Comparison of ENCODE assay signal across 29 cellular contexts in the genomic region with DNA sequence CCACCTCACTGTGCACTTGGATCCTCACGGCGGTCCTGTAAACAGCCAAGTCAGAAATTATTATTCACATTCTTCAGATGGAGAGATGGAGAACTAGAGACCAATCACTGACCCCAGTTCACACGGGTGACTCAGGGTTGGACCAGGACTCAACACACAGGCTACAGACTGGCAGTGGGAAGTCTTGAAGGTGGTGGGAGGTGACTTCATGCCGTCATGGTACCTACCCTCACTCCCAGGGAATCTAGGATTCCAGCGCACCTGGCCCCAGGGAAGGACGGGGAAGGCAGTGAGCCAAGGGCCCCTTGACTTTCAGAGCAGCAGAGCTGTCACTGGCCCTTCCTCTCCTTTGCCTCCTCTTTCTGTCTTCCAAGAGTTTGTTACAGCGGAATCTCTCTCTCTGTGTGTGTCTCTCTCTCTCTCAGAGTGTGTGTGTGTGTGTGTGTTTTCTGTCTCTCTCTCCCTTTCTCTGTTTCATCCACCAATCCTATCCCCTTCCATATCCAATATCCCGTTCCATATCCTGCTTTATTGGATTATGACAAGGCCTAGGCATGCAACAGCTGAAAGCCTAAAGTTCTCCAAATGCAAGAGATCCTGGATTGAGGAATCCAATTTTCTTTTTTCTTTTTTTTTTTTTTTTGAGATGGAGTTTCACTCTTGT. TPM values are rescaled to one million over a fixed set of nuclear protein-coding genes. Genes with fewer than 3 reads are reported as not detected.
DNase-seq lines count a peak whose midpoint lies in the region; ATAC-seq, FAIRE-seq and TF ChIP-seq lines count a peak whose summit lies in the region.
"Had no signal": no experiment of that assay in that cellular context is flagged by ENCODE, and none has a peak within 500 bp of the region (broad histone marks: within the 10 kb centered on the region; RNA-seq: fewer than 3 reads in every experiment).

No MANE protein-coding gene starts in this region.

- no peak for FAIRE-seq in GM12891 (lab: Jason Lieb, UNC)
- FAIRE-seq: GM12878, HTR-8/SVneo had no signal

- TF ChIP-seq POLR2A in GM12891 (IDR thresholded peaks at IDR 0.05; ENCODE audit: low read depth, low read length), result no peak

- WGBS in neuronal stem cell (ENCODE audit: extremely low coverage in 2 of 2, insufficient read length in 2 of 2, insufficient replicate concordance in 1 of 2), 2 donors, result no CpG with 5 or more reads among the region's 8 CpGs

- H2AFZ ChIP-seq in neuronal stem cell (ENCODE audit: low read length) (no peak overlapping the region), MM.1S (ENCODE audit: low read length) (no peak overlapping the region)

- H3K4ac ChIP-seq in neuronal stem cell (ENCODE audit: low read length), result no peak overlapping the region

- H3K23ac ChIP-seq in neuronal stem cell (ENCODE audit: low read depth, low read length, poor library complexity), result no peak overlapping the region

- no peak overlapping the region for H3K14ac ChIP-seq in neuronal stem cell (ENCODE audit: low read length)

- H3K27me3 ChIP-seq in neuronal stem cell (ENCODE audit: control insufficient read depth in 3 of 3, insufficient read depth in 3 of 3, low read depth in 1 of 3, low read length in 3 of 3), result peaks cover 0 to 12% (median 0%) of the 10 kb centered on the region in 3 experiments
- no peaks in the 10 kb centered on the region for H3K27me3 ChIP-seq in MM.1S (replicated peaks; ENCODE audit: insufficient read depth, low read length)
- H3K27me3 ChIP-seq: MG63, Peyer's patch had no signal

- DNase-seq in natural killer cell treated with Interleukin-12 subunit alpha and Interleukin-12 subunit beta and Interleukin-15 and Interleukin-18, amount 100 ng/mL, for 72 hours (ENCODE audit: low spot score), result no peak
- no peak for DNase-seq in natural killer cell
- DNase-seq in chondrocyte (ENCODE audit: low spot score), result peak; percentile 43
- DNase-seq in neuronal stem cell (ENCODE audit: low spot score), result no peak
- no peak for DNase-seq in GM12891 (ENCODE audit: insufficient read length, low spot score)
- no peak for DNase-seq in GM13976 (ENCODE audit: low spot score)
- DNase-seq in MM.1S, result no peak
- DNase-seq: 8988T; COR-L47; DMS 273 treated with DMSO at 0.1 percent for 48 hours; DND-41; GF-D8; H9; Karpas-422; MG63; NCI-H1092 treated with DMSO at 0.1 percent for 48 hours; NCI-H146; NCI-H2029 treated with DMSO at 0.1 percent for 48 hours; NCI-H2171; NCI-H446; NCI-H69; NK-92 treated with Interleukin-12 subunit alpha and Interleukin-12 subunit beta, amount 100 ng/mL, for 24 hours; Peyer's patch had no signal

- H3K9me3 ChIP-seq in neuronal stem cell (replicated peaks in 1 of 2; ENCODE audit: control insufficient read depth in 2 of 2, insufficient read depth in 1 of 2, low read depth in 1 of 2, low read length in 2 of 2) (no peaks in the 10 kb centered on the region), MM.1S (replicated peaks; ENCODE audit: insufficient read depth, low read length) (no peaks in the 10 kb centered on the region)
- H3K9me3 ChIP-seq: MG63, Peyer's patch had no signal

- no peak overlapping the region for H4K91ac ChIP-seq in neuronal stem cell (ENCODE audit: low read depth, low read length, poor library complexity)

- H3K9ac ChIP-seq in neuronal stem cell (ENCODE audit: low read depth, low read length, poor library complexity) (no peak overlapping the region), MM.1S (ENCODE audit: low read length) (no peak overlapping the region)

- H3K4me2 ChIP-seq in neuronal stem cell (ENCODE audit: insufficient read depth, low read length, poor library complexity, severe bottlenecking) (no peak overlapping the region), MM.1S (ENCODE audit: low read depth, low read length) (no peak overlapping the region)

- no peaks in the 10 kb centered on the region for H3K79me1 ChIP-seq in neuronal stem cell (ENCODE audit: low read depth, low read length)

- H3K4me3 ChIP-seq in neuronal stem cell (ENCODE audit: low read length in 2 of 2), result no peak overlapping the region
- H3K4me3 ChIP-seq in MM.1S (ENCODE audit: low read length), result no peak overlapping the region
- H3K4me3 ChIP-seq: GM12878, MG63, Peyer's patch had no signal

- intact Hi-C loops in natural killer cell (cut with micrococcal nuclease), result loop anchor here (2.0 kb wide), 1 partner anchor 623 kb away; no protein-coding TSS in a partner anchor

- H3K27ac Mint-ChIP-seq in natural killer cell treated with Interleukin-12 subunit alpha and Interleukin-12 subunit beta and Interleukin-15 and Interleukin-18, amount 100 ng/mL, for 72 hours, result peak overlapping the region; percentile 6 to 26
- H3K27ac Mint-ChIP-seq in natural killer cell (no peak overlapping the region), chondrocyte (ENCODE audit: unreplicated experiment) (no peak overlapping the region)

- no peak overlapping the region for H2BK120ac ChIP-seq in neuronal stem cell (ENCODE audit: low read depth, low read length)

- H2BK12ac ChIP-seq in neuronal stem cell (ENCODE audit: low read length), result no peak overlapping the region

- TF ChIP-seq CTCF in natural killer cell (IDR thresholded peaks at IDR 0.05) (no peak), chondrocyte (IDR thresholded peaks at IDR 0.05) (no peak), GM13976 (IDR thresholded peaks at IDR 0.05; ENCODE audit: borderline replicate concordance, control extremely low read depth, extremely low read depth, insufficient read depth, missing control alignments) (no peak), MM.1S (IDR thresholded peaks at IDR 0.05; ENCODE audit: low read length) (no peak)

- no peak overlapping the region for H4K8ac ChIP-seq in neuronal stem cell (ENCODE audit: low read depth, low read length)

- in situ Hi-C loops in GM13976 (cut with MboI; ENCODE audit: low sequenced_read_pairs, unreplicated experiment), result loop anchor here (5.0 kb wide), 1 partner anchor 197 kb away; no protein-coding TSS in a partner anchor

- H3F3A ChIP-seq in MM.1S (ENCODE audit: insufficient read depth, low read length), result no peaks in the 10 kb centered on the region

- H3K4me1 ChIP-seq in neuronal stem cell (ENCODE audit: control insufficient read depth in 2 of 2, insufficient read depth in 1 of 2, low read depth in 1 of 2, low read length in 2 of 2) (peaks cover 21 to 26% of the 10 kb centered on the region in 2 donors), MM.1S (ENCODE audit: low read length) (no peaks in the 10 kb centered on the region)

- H4K20me1 ChIP-seq in MM.1S (ENCODE audit: insufficient read depth, low read length), result no peaks in the 10 kb centered on the region

- H3K4me1 Mint-ChIP-seq in natural killer cell treated with Interleukin-12 subunit alpha and Interleukin-12 subunit beta and Interleukin-15 and Interleukin-18, amount 100 ng/mL, for 72 hours (ENCODE audit: low read depth in 2 of 2), result peaks cover 6 to 8% of the 10 kb centered on the region in 2 donors
- H3K4me1 Mint-ChIP-seq in natural killer cell (peaks cover 0 to 4% of the 10 kb centered on the region in 2 donors), chondrocyte (ENCODE audit: low read depth) (peaks cover 36% of the 10 kb centered on the region)

- H3K27me3 Mint-ChIP-seq in natural killer cell treated with Interleukin-12 subunit alpha and Interleukin-12 subunit beta and Interleukin-15 and Interleukin-18, amount 100 ng/mL, for 72 hours, result peaks cover 0 to 6% of the 10 kb centered on the region in 2 donors
- peaks cover 0 to 7% of the 10 kb centered on the region in 2 donors for H3K27me3 Mint-ChIP-seq in natural killer cell (ENCODE audit: low read depth in 2 of 2)
- H3K27me3 Mint-ChIP-seq in chondrocyte (ENCODE audit: low read depth), result no peaks in the 10 kb centered on the region

- H3K9me3 Mint-ChIP-seq in natural killer cell treated with Interleukin-12 subunit alpha and Interleukin-12 subunit beta and Interleukin-15 and Interleukin-18, amount 100 ng/mL, for 72 hours, result no peaks in the 10 kb centered on the region
- no peaks in the 10 kb centered on the region for H3K9me3 Mint-ChIP-seq in natural killer cell
- H3K9me3 Mint-ChIP-seq in chondrocyte (ENCODE audit: low read depth), result no peaks in the 10 kb centered on the region
- H3K9me3 Mint-ChIP-seq: H9, IgD-negative memory B cell had no signal

- H3K4me3 Mint-ChIP-seq in natural killer cell treated with Interleukin-12 subunit alpha and Interleukin-12 subunit beta and Interleukin-15 and Interleukin-18, amount 100 ng/mL, for 72 hours, result no peak overlapping the region
- H3K4me3 Mint-ChIP-seq in natural killer cell (no peak overlapping the region), chondrocyte (ENCODE audit: unreplicated experiment) (no peak overlapping the region)
- H3K4me3 Mint-ChIP-seq: H9 had no signal

- H3K79me2 ChIP-seq in MM.1S (ENCODE audit: low read length), result no peaks in the 10 kb centered on the region

- peak overlapping the region; percentile 64 for H2BK15ac ChIP-seq in neuronal stem cell (ENCODE audit: low read length)

- H3K36me3 Mint-ChIP-seq in natural killer cell treated with Interleukin-12 subunit alpha and Interleukin-12 subunit beta and Interleukin-15 and Interleukin-18, amount 100 ng/mL, for 72 hours, result no peaks in the 10 kb centered on the region
- H3K36me3 Mint-ChIP-seq in natural killer cell (no peaks in the 10 kb centered on the region), chondrocyte (ENCODE audit: low read depth) (no peaks in the 10 kb centered on the region)

- peak overlapping the region; percentile 51 for H3K18ac ChIP-seq in neuronal stem cell (ENCODE audit: low read length)

- ATAC-seq in natural killer cell treated with Interleukin-12 subunit alpha and Interleukin-12 subunit beta and Interleukin-15 and Interleukin-18, amount 100 ng/mL, for 72 hours, result no peak
- no peak for ATAC-seq in natural killer cell
- no peak for ATAC-seq in GM21360 (IDR thresholded peaks at IDR 0.05; ENCODE audit: unreplicated experiment)

- H3K36me3 ChIP-seq in neuronal stem cell (replicated peaks in 1 of 2; ENCODE audit: control insufficient read depth in 2 of 2, insufficient read depth in 2 of 2, low read length in 2 of 2) (no peaks in the 10 kb centered on the region), MM.1S (replicated peaks; ENCODE audit: insufficient read depth, low read length) (no peaks in the 10 kb centered on the region)
- H3K36me3 ChIP-seq: MG63, Peyer's patch had no signal

- H2AK5ac ChIP-seq in neuronal stem cell (ENCODE audit: low read depth, low read length), result peak overlapping the region; percentile 30

- no peaks in the 10 kb centered on the region for H3K9me2 ChIP-seq in MM.1S (replicated peaks; ENCODE audit: insufficient read depth, low read length)

- H3K27ac ChIP-seq in neuronal stem cell (replicated peaks; ENCODE audit: low read length) (no peak overlapping the region), MM.1S (ENCODE audit: low read length) (no peak overlapping the region)

- H2BK5ac ChIP-seq in neuronal stem cell (ENCODE audit: low read length), result no peak overlapping the region

RNA-seq across cellular contexts. Expression of a gene that starts 11.7 kb away (rescaled TPM):
- not detected for total RNA-seq in natural killer cell treated with Interleukin-12 subunit alpha and Interleukin-12 subunit beta and Interleukin-15 and Interleukin-18, amount 100 ng/mL, for 72 hours
- not detected for total RNA-seq in natural killer cell
- total RNA-seq in chondrocyte, result not detected in 3 replicates
- 0.11 TPM for polyA plus RNA-seq in neuronal stem cell (2013, experiment 1 of 2)
- polyA plus RNA-seq in neuronal stem cell (2013, experiment 2 of 2), result 0.08 TPM
- not detected for polyA plus RNA-seq in GM12891 (2012; ENCODE audit: low read depth, missing spikeins)
- total RNA-seq: GM12878, Peyer's patch, Right ventricle myocardium inferior had no signal
- polyA plus RNA-seq: AG04450, GM12878, IgD-negative memory B cell had no signal

RNA-seq across cellular contexts. Expression of a gene that starts 30.1 kb away (rescaled TPM):
- total RNA-seq in natural killer cell treated with Interleukin-12 subunit alpha and Interleukin-12 subunit beta and Interleukin-15 and Interleukin-18, amount 100 ng/mL, for 72 hours, result not detected
- total RNA-seq in natural killer cell, result not detected
- total RNA-seq in chondrocyte, result 29.5 to 33.7 TPM (median 33.2 TPM) in 3 replicates
- polyA plus RNA-seq in neuronal stem cell (2013, experiment 1 of 2), result 3.9 TPM
- polyA plus RNA-seq in neuronal stem cell (2013, experiment 2 of 2), result 4.0 TPM
- polyA plus RNA-seq in GM12891 (2012; ENCODE audit: low read depth, missing spikeins), result not detected
- polyA plus RNA-seq: IgD-negative memory B cell had no signal

Comparison
In these comparisons a context has a peak if more than half of its experiments do, and no peak if none do; other contexts are left out.
1. H3K27ac Mint-ChIP-seq: peak in natural killer cell treated with Interleukin-12 subunit alpha and Interleukin-12 subunit beta and Interleukin-15 and Interleukin-18, amount 100 ng/mL, for 72 hours (2 of 2); none in natural killer cell (0 of 2) and chondrocyte (single experiment).
2. RNA of a gene that starts 30.1 kb away (total RNA-seq): 29.5 to 33.7 TPM in chondrocyte; not detected in natural killer cell treated with Interleukin-12 subunit alpha and Interleukin-12 subunit beta and Interleukin-15 and Interleukin-18, amount 100 ng/mL, for 72 hours and not detected in natural killer cell; every median in the first group is over 10 times any median in the second.